8 cellular contexts compared by ENCODE assay signal in genomic region chr10:99932203-99932957, GRCh38.
DNase-seq lines count a peak whose midpoint lies in the region; ATAC-seq, FAIRE-seq and TF ChIP-seq lines count a peak whose summit lies in the region.
"Not testable (repeated sequence)": the region's sequence is repeated elsewhere in the genome, so short reads cannot be mapped to it uniquely, and the experiment has no call there.

No MANE protein-coding gene starts in this region.

- H3K27me3 Mint-ChIP-seq in HFFc6 (ENCODE audit: insufficient read depth); chondrocyte (ENCODE audit: low read depth); type B pancreatic cell: not testable (repeated sequence)

- H3K27ac Mint-ChIP-seq in HFFc6, result peak overlapping the region; percentile 80
- H3K27ac Mint-ChIP-seq in chondrocyte (ENCODE audit: unreplicated experiment), result peak overlapping the region; percentile 73
- peak overlapping the region; percentile 28 for H3K27ac Mint-ChIP-seq in type B pancreatic cell

- not testable (repeated sequence) for H3K9ac ChIP-seq in parathyroid adenoma

- DNase-seq in HFFc6, result peak; percentile 19
- not testable (repeated sequence) for DNase-seq in RCC 7860 (ENCODE audit: low spot score); chondrocyte (ENCODE audit: low spot score); Right ventricle myocardium inferior (ENCODE audit: missing footprints); lower lobe of right lung; type B pancreatic cell (ENCODE audit: extremely low spot score, unreplicated experiment)

- H3K9me3 ChIP-seq in lower lobe of right lung; parathyroid adenoma (ENCODE audit: control insufficient read depth, low read length): not testable (repeated sequence)

- H3K9me3 Mint-ChIP-seq in HFFc6; chondrocyte (ENCODE audit: low read depth); type B pancreatic cell: not testable (repeated sequence)

- not testable (repeated sequence) for H3K4me3 ChIP-seq in ACC112 (ENCODE audit: low read depth, low read length); lower lobe of right lung
- peak overlapping the region; percentile 53 for H3K4me3 ChIP-seq in parathyroid adenoma (ENCODE audit: low read depth, low read length)

- intact Hi-C loops in Right ventricle myocardium inferior (cut with DNase I); lower lobe of right lung (cut with DNase I): not testable (repeated sequence)

- H3K79me2 ChIP-seq in ACC112 (ENCODE audit: control insufficient read depth, insufficient read depth, low read length, unreplicated experiment) (peaks cover 53% of the 10 kb centered on the region), parathyroid adenoma (peaks cover 23% of the 10 kb centered on the region)

- peak overlapping the region; percentile 82 for H3K27ac ChIP-seq in ACC112 (ENCODE audit: low read depth, low read length)
- peak overlapping the region; percentile 11 for H3K27ac ChIP-seq in lower lobe of right lung
- peak overlapping the region; percentile 96 for H3K27ac ChIP-seq in parathyroid adenoma

- H3K36me3 Mint-ChIP-seq in HFFc6 (ENCODE audit: low read depth), result peaks cover 33% of the 10 kb centered on the region
- H3K36me3 Mint-ChIP-seq in chondrocyte (ENCODE audit: low read depth); type B pancreatic cell: not testable (repeated sequence)

- H3K4me1 ChIP-seq in ACC112 (ENCODE audit: control insufficient read depth, insufficient read depth, low read length, unreplicated experiment) (peaks cover 34% of the 10 kb centered on the region), lower lobe of right lung (peaks cover 33% of the 10 kb centered on the region), parathyroid adenoma (peaks cover 33% of the 10 kb centered on the region)

- H3K27me3 ChIP-seq in ACC112 (ENCODE audit: insufficient read depth, low read length); lower lobe of right lung (ENCODE audit: low read depth); parathyroid adenoma (ENCODE audit: control insufficient read depth, insufficient read depth, low read length): not testable (repeated sequence)

- H3K36me3 ChIP-seq in ACC112 (ENCODE audit: insufficient read depth, low read length), result peaks cover 14% of the 10 kb centered on the region; the same call in 1 of the 2 replicates
- not testable (repeated sequence) for H3K36me3 ChIP-seq in lower lobe of right lung; parathyroid adenoma (ENCODE audit: control insufficient read depth, insufficient read depth, low read length)

- ATAC-seq in Right ventricle myocardium inferior, result peak; percentile 50
- ATAC-seq in lower lobe of right lung, result peak in 1 of 2 donors; percentile 11

- peak overlapping the region; percentile 97 for H3K4me2 ChIP-seq in parathyroid adenoma (ENCODE audit: low read length)

- not testable (repeated sequence) for TF ChIP-seq CTCF in HFFc6 (IDR thresholded peaks at IDR 0.05); chondrocyte (IDR thresholded peaks at IDR 0.05); lower lobe of right lung (IDR thresholded peaks at IDR 0.05); parathyroid adenoma (IDR thresholded peaks at IDR 0.05); type B pancreatic cell (conservative IDR thresholded peaks at IDR 0.05)

- H2AFZ ChIP-seq in ACC112 (ENCODE audit: low read length, unreplicated experiment); parathyroid adenoma: not testable (repeated sequence)

- peak; percentile 90 for FAIRE-seq in RCC 7860 (lab: Jason Lieb, UNC)

- H3K4me1 Mint-ChIP-seq in HFFc6 (ENCODE audit: low read depth) (peaks cover 71% of the 10 kb centered on the region), chondrocyte (ENCODE audit: low read depth) (peaks cover 31% of the 10 kb centered on the region), type B pancreatic cell (ENCODE audit: unreplicated experiment) (peaks cover 24% of the 10 kb centered on the region)

- H3K4me3 Mint-ChIP-seq in HFFc6, result peak overlapping the region; percentile 56
- not testable (repeated sequence) for H3K4me3 Mint-ChIP-seq in chondrocyte (ENCODE audit: unreplicated experiment)
- peak overlapping the region; percentile 27 for H3K4me3 Mint-ChIP-seq in type B pancreatic cell

Comparison
In these comparisons a context has a peak if more than half of its experiments do, and no peak if none do; other contexts are left out.
1. H3K27ac ChIP-seq: peak in every context shown above with its lines; median percentile 96 in parathyroid adenoma; 82 in ACC112; 11 in lower lobe of right lung.
2. H3K27ac Mint-ChIP-seq: peak in every context shown above with its lines; median percentile 80 in HFFc6; 73 in chondrocyte; 28 in type B pancreatic cell.